In genomic region chr10:24207781-24208611, GRCh38 we compare ENCODE assay signal across 1 cellular context.
TF ChIP-seq lines count a peak whose summit lies in the region.

No MANE protein-coding gene starts in this region.

TF ChIP-seq in HepG2, 621 proteins besides CTCF, POLR2A, EP300 and RAD21 (continued from another document and continues in another):
- TF ChIP-seq FOXO4 (CRISPR knock-in tag; conservative IDR thresholded peaks at IDR 0.05) (no peak), GLMP (CRISPR knock-in tag; IDR thresholded peaks at IDR 0.05; ENCODE audit: borderline replicate concordance) (no peak), LRRFIP1 (CRISPR knock-in tag; conservative IDR thresholded peaks at IDR 0.05) (no peak), SRF (IDR thresholded peaks at IDR 0.05; ENCODE audit: low read depth, low read length) (peak; percentile 29; the same call in 1 of the 2 replicates), NR2F1 (CRISPR knock-in tag; IDR thresholded peaks at IDR 0.05) (peak; percentile 19 to 55; a peak in 1 of 4 replicates), KDM3A (CRISPR knock-in tag; IDR thresholded peaks at IDR 0.05; ENCODE audit: low read depth) (no peak), ZNF407 (CRISPR knock-in tag; IDR thresholded peaks at IDR 0.05; ENCODE audit: not compliant biosample characterization) (no peak), ZNF292 (CRISPR knock-in tag; IDR thresholded peaks at IDR 0.05; ENCODE audit: borderline replicate concordance, low read depth) (no peak), ZNF703 (CRISPR knock-in tag; IDR thresholded peaks at IDR 0.05; ENCODE audit: borderline replicate concordance) (no peak), ZNF724P (CRISPR knock-in tag; IDR thresholded peaks at IDR 0.05; ENCODE audit: borderline replicate concordance) (no peak), ATF4 (CRISPR knock-in tag; IDR thresholded peaks at IDR 0.05) (0 out of 4 replicates have a peak, but pooled peaks of 1 of the 2 experiments have one; percentile 28), MAX (IDR thresholded peaks at IDR 0.05) (peak; percentile 4; the same call in 1 of the 2 replicates), CEBPB (IDR thresholded peaks at IDR 0.05; ENCODE audit: borderline replicate concordance, low read depth, low read length) (peak; percentile 7; the same call in 1 of the 2 replicates), ZNF646 (CRISPR knock-in tag; IDR thresholded peaks at IDR 0.05) (peak; percentile 19; the same call in 1 of the 2 replicates), ZNF432 (CRISPR knock-in tag; IDR thresholded peaks at IDR 0.05; ENCODE audit: borderline replicate concordance) (no peak), CBFB (CRISPR knock-in tag; IDR thresholded peaks at IDR 0.05) (no peak), MXD3 (CRISPR knock-in tag; IDR thresholded peaks at IDR 0.05) (no peak), SP2 (CRISPR knock-in tag; IDR thresholded peaks at IDR 0.05) (no peak), CREBL2 (CRISPR knock-in tag; IDR thresholded peaks at IDR 0.05; ENCODE audit: borderline replicate concordance) (no peak), ZNF143 (CRISPR knock-in tag; IDR thresholded peaks at IDR 0.05) (no peak), TBX3 (IDR thresholded peaks at IDR 0.05; ENCODE audit: borderline replicate concordance) (no peak), AGO2 (optimal IDR thresholded peaks at IDR 0.05; ENCODE audit: low read depth, low read length) (no peak), ZBTB7B (CRISPR knock-in tag; IDR thresholded peaks at IDR 0.05) (0 out of 2 replicates have a peak, but pooled peaks have one; percentile 19), SOX13 (IDR thresholded peaks at IDR 0.05) (peak; percentile 92), SOX13 (CRISPR knock-in tag; conservative IDR thresholded peaks at IDR 0.05 in 1 of 2, IDR thresholded peaks at IDR 0.05 in 1 of 2) (peak in 1 of 2 experiments; percentile 95; a peak in 2 of 4 replicates), NRL (CRISPR knock-in tag; IDR thresholded peaks at IDR 0.05; ENCODE audit: borderline replicate concordance) (no peak), PPARG (CRISPR knock-in tag; conservative IDR thresholded peaks at IDR 0.05) (peak; percentile 87)
